1 cellular context compared by ENCODE assay signal in genomic region chr7:50677279-50677996, GRCh38.
TF ChIP-seq lines count a peak whose summit lies in the region.

No MANE protein-coding gene starts in this region.

TF ChIP-seq in HepG2, 621 proteins besides CTCF, POLR2A, EP300 and RAD21 (continued from another document and continues in another):
- TF ChIP-seq MTERF4 (CRISPR knock-in tag; IDR thresholded peaks at IDR 0.05): no peak
- TF ChIP-seq ZNF570 (CRISPR knock-in tag; IDR thresholded peaks at IDR 0.05; ENCODE audit: borderline replicate concordance): no peak
- no peak for TF ChIP-seq ZNF780A (CRISPR knock-in tag; IDR thresholded peaks at IDR 0.05)
- no peak for TF ChIP-seq MED8 (CRISPR knock-in tag; IDR thresholded peaks at IDR 0.05; ENCODE audit: insufficient replicate concordance)
- TF ChIP-seq ZFP1 (CRISPR knock-in tag; IDR thresholded peaks at IDR 0.05): no peak
- TF ChIP-seq ZNF10 (CRISPR knock-in tag; IDR thresholded peaks at IDR 0.05; ENCODE audit: borderline replicate concordance, low read depth): no peak
- no peak for TF ChIP-seq MZF1 (CRISPR knock-in tag; IDR thresholded peaks at IDR 0.05; ENCODE audit: borderline replicate concordance)
- no peak; the same call in 1 of the 2 replicates for TF ChIP-seq BRCA1 (CRISPR knock-in tag; IDR thresholded peaks at IDR 0.05)
- no peak for TF ChIP-seq ZNF138 (CRISPR knock-in tag; IDR thresholded peaks at IDR 0.05; ENCODE audit: low read depth)
- 0 out of 2 replicates have a peak, but pooled peaks have one; percentile 25 for TF ChIP-seq KDM3A (CRISPR knock-in tag; IDR thresholded peaks at IDR 0.05; ENCODE audit: low read depth)
- TF ChIP-seq ZNF121 (CRISPR knock-in tag; IDR thresholded peaks at IDR 0.05): no peak
- no peak for TF ChIP-seq TEAD2 (CRISPR knock-in tag; IDR thresholded peaks at IDR 0.05)
- no peak for TF ChIP-seq POLR2G (IDR thresholded peaks at IDR 0.05; ENCODE audit: low read depth, low read length)
- 0 out of 2 replicates have a peak, but pooled peaks have one; percentile 13 for TF ChIP-seq KDM6A (CRISPR knock-in tag; IDR thresholded peaks at IDR 0.05; ENCODE audit: low read depth)
- TF ChIP-seq, protein P1, sequence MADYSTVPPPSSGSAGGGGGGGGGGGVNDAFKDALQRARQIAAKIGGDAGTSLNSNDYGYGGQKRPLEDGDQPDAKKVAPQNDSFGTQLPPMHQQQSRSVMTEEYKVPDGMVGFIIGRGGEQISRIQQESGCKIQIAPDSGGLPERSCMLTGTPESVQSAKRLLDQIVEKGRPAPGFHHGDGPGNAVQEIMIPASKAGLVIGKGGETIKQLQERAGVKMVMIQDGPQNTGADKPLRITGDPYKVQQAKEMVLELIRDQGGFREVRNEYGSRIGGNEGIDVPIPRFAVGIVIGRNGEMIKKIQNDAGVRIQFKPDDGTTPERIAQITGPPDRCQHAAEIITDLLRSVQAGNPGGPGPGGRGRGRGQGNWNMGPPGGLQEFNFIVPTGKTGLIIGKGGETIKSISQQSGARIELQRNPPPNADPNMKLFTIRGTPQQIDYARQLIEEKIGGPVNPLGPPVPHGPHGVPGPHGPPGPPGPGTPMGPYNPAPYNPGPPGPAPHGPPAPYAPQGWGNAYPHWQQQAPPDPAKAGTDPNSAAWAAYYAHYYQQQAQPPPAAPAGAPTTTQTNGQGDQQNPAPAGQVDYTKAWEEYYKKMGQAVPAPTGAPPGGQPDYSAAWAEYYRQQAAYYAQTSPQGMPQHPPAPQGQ (CRISPR knock-in tag; IDR thresholded peaks at IDR 0.05; ENCODE audit: borderline replicate concordance): no peak
- TF ChIP-seq NFIB (CRISPR knock-in tag; IDR thresholded peaks at IDR 0.05; ENCODE audit: borderline replicate concordance): no peak
- TF ChIP-seq NR2F2 (IDR thresholded peaks at IDR 0.05; ENCODE audit: borderline replicate concordance, low read depth): no peak
- TF ChIP-seq ZNF891 (CRISPR knock-in tag; IDR thresholded peaks at IDR 0.05): no peak
- TF ChIP-seq ZNF557 (CRISPR knock-in tag; IDR thresholded peaks at IDR 0.05): no peak
- no peak for TF ChIP-seq ZNF792 (CRISPR knock-in tag; IDR thresholded peaks at IDR 0.05)
- no peak for TF ChIP-seq MEIS2 (CRISPR knock-in tag; IDR thresholded peaks at IDR 0.05)
- TF ChIP-seq ZSCAN22 (CRISPR knock-in tag; IDR thresholded peaks at IDR 0.05): no peak
- TF ChIP-seq ZBTB42 (CRISPR knock-in tag; IDR thresholded peaks at IDR 0.05): no peak
- no peak for TF ChIP-seq ZNF18 (CRISPR knock-in tag; IDR thresholded peaks at IDR 0.05; ENCODE audit: insufficient replicate concordance)
- TF ChIP-seq ZNF598 (CRISPR knock-in tag; IDR thresholded peaks at IDR 0.05; ENCODE audit: borderline replicate concordance): no peak
- TF ChIP-seq, protein P2, sequence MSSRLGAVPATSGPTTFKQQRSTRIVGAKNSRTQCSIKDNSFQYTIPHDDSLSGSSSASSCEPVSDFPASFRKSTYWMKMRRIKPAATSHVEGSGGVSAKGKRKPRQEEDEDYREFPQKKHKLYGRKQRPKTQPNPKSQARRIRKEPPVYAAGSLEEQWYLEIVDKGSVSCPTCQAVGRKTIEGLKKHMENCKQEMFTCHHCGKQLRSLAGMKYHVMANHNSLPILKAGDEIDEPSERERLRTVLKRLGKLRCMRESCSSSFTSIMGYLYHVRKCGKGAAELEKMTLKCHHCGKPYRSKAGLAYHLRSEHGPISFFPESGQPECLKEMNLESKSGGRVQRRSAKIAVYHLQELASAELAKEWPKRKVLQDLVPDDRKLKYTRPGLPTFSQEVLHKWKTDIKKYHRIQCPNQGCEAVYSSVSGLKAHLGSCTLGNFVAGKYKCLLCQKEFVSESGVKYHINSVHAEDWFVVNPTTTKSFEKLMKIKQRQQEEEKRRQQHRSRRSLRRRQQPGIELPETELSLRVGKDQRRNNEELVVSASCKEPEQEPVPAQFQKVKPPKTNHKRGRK (CRISPR knock-in tag; IDR thresholded peaks at IDR 0.05): no peak
- TF ChIP-seq ZNF33B (CRISPR knock-in tag; IDR thresholded peaks at IDR 0.05): no peak
- TF ChIP-seq ATF6 (CRISPR knock-in tag; conservative IDR thresholded peaks at IDR 0.05): no peak
- TF ChIP-seq ERF (CRISPR knock-in tag; IDR thresholded peaks at IDR 0.05): no peak
- no peak for TF ChIP-seq ZNF709 (CRISPR knock-in tag; IDR thresholded peaks at IDR 0.05)
- no peak for TF ChIP-seq NCOA2 (CRISPR knock-in tag; IDR thresholded peaks at IDR 0.05)
- no peak for TF ChIP-seq NR3C1 (CRISPR knock-in tag; IDR thresholded peaks at IDR 0.05)
- no peak for TF ChIP-seq ZNF383 (CRISPR knock-in tag; IDR thresholded peaks at IDR 0.05; ENCODE audit: borderline replicate concordance)
- TF ChIP-seq KMT2B (CRISPR knock-in tag; IDR thresholded peaks at IDR 0.05): no peak
- peak; percentile 38; the same call in 1 of the 2 replicates for TF ChIP-seq KAT2B (IDR thresholded peaks at IDR 0.05; ENCODE audit: borderline replicate concordance, low read depth, low read length)
- TF ChIP-seq GATAD2A (CRISPR knock-in tag; IDR thresholded peaks at IDR 0.05): peak; percentile 73
- no peak for TF ChIP-seq TMF1 (CRISPR knock-in tag; IDR thresholded peaks at IDR 0.05; ENCODE audit: low read depth)
- TF ChIP-seq RBM39 (IDR thresholded peaks at IDR 0.05; ENCODE audit: low read depth, low read length, poor library complexity, severe bottlenecking): no peak
- no peak for TF ChIP-seq ZNF224 (CRISPR knock-in tag; IDR thresholded peaks at IDR 0.05)
- no peak for TF ChIP-seq SRSF1 (optimal IDR thresholded peaks at IDR 0.05; ENCODE audit: low read depth, low read length)
- no peak for TF ChIP-seq ZNF782 (CRISPR knock-in tag; IDR thresholded peaks at IDR 0.05; ENCODE audit: borderline replicate concordance)
- TF ChIP-seq ZFP90 (CRISPR knock-in tag; IDR thresholded peaks at IDR 0.05; ENCODE audit: borderline replicate concordance): no peak
- no peak for TF ChIP-seq ZNF350 (CRISPR knock-in tag; IDR thresholded peaks at IDR 0.05; ENCODE audit: borderline replicate concordance, low read depth)
- TF ChIP-seq FOXK1 (CRISPR knock-in tag; IDR thresholded peaks at IDR 0.05; ENCODE audit: borderline replicate concordance, low read depth): no peak
- TF ChIP-seq, protein P3, sequence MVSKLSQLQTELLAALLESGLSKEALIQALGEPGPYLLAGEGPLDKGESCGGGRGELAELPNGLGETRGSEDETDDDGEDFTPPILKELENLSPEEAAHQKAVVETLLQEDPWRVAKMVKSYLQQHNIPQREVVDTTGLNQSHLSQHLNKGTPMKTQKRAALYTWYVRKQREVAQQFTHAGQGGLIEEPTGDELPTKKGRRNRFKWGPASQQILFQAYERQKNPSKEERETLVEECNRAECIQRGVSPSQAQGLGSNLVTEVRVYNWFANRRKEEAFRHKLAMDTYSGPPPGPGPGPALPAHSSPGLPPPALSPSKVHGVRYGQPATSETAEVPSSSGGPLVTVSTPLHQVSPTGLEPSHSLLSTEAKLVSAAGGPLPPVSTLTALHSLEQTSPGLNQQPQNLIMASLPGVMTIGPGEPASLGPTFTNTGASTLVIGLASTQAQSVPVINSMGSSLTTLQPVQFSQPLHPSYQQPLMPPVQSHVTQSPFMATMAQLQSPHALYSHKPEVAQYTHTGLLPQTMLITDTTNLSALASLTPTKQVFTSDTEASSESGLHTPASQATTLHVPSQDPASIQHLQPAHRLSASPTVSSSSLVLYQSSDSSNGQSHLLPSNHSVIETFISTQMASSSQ (IDR thresholded peaks at IDR 0.05; ENCODE audit: low read depth): no peak
- TF ChIP-seq, protein P3 (CRISPR knock-in tag; IDR thresholded peaks at IDR 0.05; ENCODE audit: borderline replicate concordance): no peak
- no peak for TF ChIP-seq ZMAT3 (CRISPR knock-in tag; conservative IDR thresholded peaks at IDR 0.05)
- no peak for TF ChIP-seq PAF1 (CRISPR knock-in tag; IDR thresholded peaks at IDR 0.05)
- no peak for TF ChIP-seq FLYWCH1 (CRISPR knock-in tag; IDR thresholded peaks at IDR 0.05)
- TF ChIP-seq SYNCRIP (IDR thresholded peaks at IDR 0.05; ENCODE audit: insufficient read depth, low read depth, low read length): no peak
- no peak for TF ChIP-seq MXD4 (CRISPR knock-in tag; IDR thresholded peaks at IDR 0.05)
- TF ChIP-seq PPARG (CRISPR knock-in tag; conservative IDR thresholded peaks at IDR 0.05): peak; percentile 71; the same call in 1 of the 2 replicates
- TF ChIP-seq SIX1 (CRISPR knock-in tag; IDR thresholded peaks at IDR 0.05; ENCODE audit: borderline replicate concordance): no peak
- TF ChIP-seq, protein P4, sequence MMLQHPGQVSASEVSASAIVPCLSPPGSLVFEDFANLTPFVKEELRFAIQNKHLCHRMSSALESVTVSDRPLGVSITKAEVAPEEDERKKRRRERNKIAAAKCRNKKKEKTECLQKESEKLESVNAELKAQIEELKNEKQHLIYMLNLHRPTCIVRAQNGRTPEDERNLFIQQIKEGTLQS (CRISPR knock-in tag; IDR thresholded peaks at IDR 0.05): no peak
- no peak for TF ChIP-seq ZFX (CRISPR knock-in tag; IDR thresholded peaks at IDR 0.05; ENCODE audit: low read depth)
- TF ChIP-seq HDAC6 (IDR thresholded peaks at IDR 0.05; ENCODE audit: low read depth, low read length): no peak
